Comparison of ENCODE assay signal across 23 cellular contexts in the genomic region with DNA sequence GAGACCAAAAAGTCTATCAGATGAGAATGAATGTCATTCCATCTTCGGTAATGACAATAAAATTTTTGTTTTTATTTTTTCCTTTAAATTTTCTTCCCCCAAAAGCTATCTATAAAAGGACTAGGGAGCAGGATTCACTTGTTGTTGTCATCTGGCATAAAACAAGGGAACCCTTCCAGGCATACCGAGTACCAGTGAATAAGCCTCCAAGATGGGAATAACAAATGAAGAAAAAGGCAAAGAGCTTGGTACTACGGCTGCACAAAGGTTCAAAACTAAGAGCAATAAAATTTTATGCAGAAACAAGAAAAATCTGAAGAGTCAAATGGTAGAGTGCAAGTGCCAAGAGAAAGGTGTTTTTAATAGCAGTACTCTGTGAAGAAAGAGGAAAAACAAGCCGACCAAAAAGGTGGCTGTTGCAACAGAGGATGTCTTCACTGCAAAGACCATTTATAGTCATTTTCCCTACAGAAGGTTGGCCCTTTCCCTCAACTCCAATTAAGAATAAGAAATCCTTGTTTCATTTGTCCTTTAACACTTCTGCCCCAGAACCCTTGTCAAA. TPM values are rescaled to one million over a fixed set of nuclear protein-coding genes. Genes with fewer than 3 reads are reported as not detected.
A peak's percentile ranks its signal among the peaks of the same experiment; 100 is the strongest.
DNase-seq lines count a peak whose midpoint lies in the region; ATAC-seq and TF ChIP-seq lines count a peak whose summit lies in the region.
"Had no signal": no experiment of that assay in that cellular context is flagged by ENCODE, and none has a peak within 500 bp of the region (broad histone marks: within the 10 kb centered on the region; RNA-seq: fewer than 3 reads in every experiment).

No MANE protein-coding gene starts in this region.

- peak; percentile 16 to 59 for ATAC-seq in right cardiac atrium
- peak; percentile 52 for ATAC-seq in aorta (ENCODE audit: low FRiP score)
- ATAC-seq: effector memory CD8-positive, alpha-beta T cell; lower lobe of right lung had no signal

- DNase-seq in right cardiac atrium, result no peak
- DNase-seq in cardiac septum (ENCODE audit: low spot score), result no peak
- DNase-seq in MCF 10A (ENCODE audit: unreplicated experiment), result peak; percentile 44
- peak; percentile 28 for DNase-seq in fibroblast of villous mesenchyme (ENCODE audit: low read depth)
- no peak for DNase-seq in aorta
- no peak for DNase-seq in NCI-H2029 treated with DMSO at 0.1 percent for 48 hours (lab: John Stamatoyannopoulos, UW)
- no peak for DNase-seq in KG1 (lab: John Stamatoyannopoulos, UW)
- DNase-seq in colonic mucosa, result no peak
- DNase-seq: ACHN; activated effector memory CD4-positive, alpha-beta T cell treated with Interleukin-2 at 50 U/mL for 16 hours; effector memory CD8-positive, alpha-beta T cell; EL; IMR-90; lower lobe of right lung; MM.1S; NCI-H1694 treated with DMSO at 0.1 percent for 48 hours; NCI-H2227 treated with DMSO at 0.1 percent for 48 hours; ovary; right lobe of liver; stimulated activated CD4-positive, alpha-beta T cell treated with anti-CD3 and anti-CD28 coated beads, Interleukin-15, amount 100 ng/mL, for 24 hours; WERI-Rb-1 had no signal

- no peaks in the 10 kb centered on the region for H3K27me3 Mint-ChIP-seq in MCF 10A (ENCODE audit: insufficient read depth, unreplicated experiment)
- H3K27me3 Mint-ChIP-seq: effector memory CD8-positive, alpha-beta T cell had no signal

- H3K9me3 Mint-ChIP-seq in MCF 10A (ENCODE audit: unreplicated experiment), result no peaks in the 10 kb centered on the region
- H3K9me3 Mint-ChIP-seq: effector memory CD8-positive, alpha-beta T cell had no signal

- no peak overlapping the region for H3K4me3 Mint-ChIP-seq in MCF 10A (ENCODE audit: unreplicated experiment)
- H3K4me3 Mint-ChIP-seq: effector memory CD8-positive, alpha-beta T cell had no signal

- CTCF ChIA-PET in MCF 10A (lab: Yijun Ruan, JAX), result interaction anchor here (0.6 to 1.0 kb wide), 3 partner anchors 14 to 152 kb away, joined by 3 to 5 read pairs (median 3); no protein-coding TSS in a partner anchor

- H3K27me3 ChIP-seq in right cardiac atrium (ENCODE audit: control insufficient read depth, insufficient read depth) (no peaks in the 10 kb centered on the region), aorta (ENCODE audit: control insufficient read depth in 1 of 2, insufficient read depth in 2 of 2, low read length in 1 of 2) (no peaks in the 10 kb centered on the region), colonic mucosa (no peaks in the 10 kb centered on the region)
- H3K27me3 ChIP-seq: ovary, right lobe of liver, SJSA1 had no signal

- H3K9ac ChIP-seq in colonic mucosa (ENCODE audit: low read depth in 2 of 2, low read length in 2 of 2), result no peak overlapping the region

- H3K27ac Mint-ChIP-seq in MCF 10A (ENCODE audit: low read depth, unreplicated experiment), result peak overlapping the region; percentile 37

- intact Hi-C loops in right cardiac atrium (cut with DNase I), result no loop called here
- intact Hi-C loops in cardiac septum (cut with DNase I), result no loop called here
- intact Hi-C loops in MCF 10A (cut with micrococcal nuclease), result no loop called here
- intact Hi-C loops in aorta (cut with DNase I), result no loop called here
- intact Hi-C loops in colonic mucosa (cut with DNase I), result no loop called here

- WGBS in right cardiac atrium, result 54% methylated on average over 4 of the region's 4 CpGs
- WGBS in aorta, 2 donors, result 15 to 20% methylated on average over 4 of the region's 4 CpGs

- H3K4me1 Mint-ChIP-seq in MCF 10A (ENCODE audit: insufficient read depth, unreplicated experiment), result peaks cover 21% of the 10 kb centered on the region

- H3K36me3 ChIP-seq in aorta (ENCODE audit: control insufficient read depth in 1 of 2, insufficient read depth in 2 of 2, low read length in 1 of 2), result no peaks in the 10 kb centered on the region
- H3K36me3 ChIP-seq in colonic mucosa, result no peaks in the 10 kb centered on the region
- H3K36me3 ChIP-seq: lower lobe of right lung, ovary, right lobe of liver, SJSA1, WERI-Rb-1 had no signal

- H3K4me1 ChIP-seq in right cardiac atrium (ENCODE audit: control insufficient read depth, insufficient read depth, low read length), result no peaks in the 10 kb centered on the region
- H3K4me1 ChIP-seq in aorta (ENCODE audit: control insufficient read depth in 1 of 2, insufficient read depth in 2 of 2, low read length in 2 of 2), result peaks cover 0 to 2% of the 10 kb centered on the region in 2 donors
- no peaks in the 10 kb centered on the region for H3K4me1 ChIP-seq in colonic mucosa
- H3K4me1 ChIP-seq: SJSA1 had no signal

- H3K36me3 Mint-ChIP-seq in MCF 10A (ENCODE audit: insufficient read depth, unreplicated experiment), result no peaks in the 10 kb centered on the region

- H3K4me3 ChIP-seq in right cardiac atrium (ENCODE audit: low read length) (no peak overlapping the region), fibroblast of villous mesenchyme (ENCODE audit: low read depth, low read length) (no peak overlapping the region), aorta (ENCODE audit: low read length in 2 of 2) (peak overlapping the region in 1 of 2 donors; percentile 10), colonic mucosa (no peak overlapping the region)
- H3K4me3 ChIP-seq: lower lobe of right lung, ovary, right lobe of liver, SJSA1 had no signal

- TF ChIP-seq CTCF in MCF 10A (IDR thresholded peaks at IDR 0.05; ENCODE audit: unreplicated experiment) (no peak), fibroblast of villous mesenchyme (IDR thresholded peaks at IDR 0.05; ENCODE audit: insufficient read depth, low read depth, low read length) (no peak), colonic mucosa (IDR thresholded peaks at IDR 0.05) (no peak)

- POLR2A ChIA-PET in MCF 10A (lab: Yijun Ruan, JAX), result interaction anchor here (0.6 to 2.6 kb wide), 7 partner anchors 11 to 254 kb away, joined by 3 to 23 read pairs (median 6); partner anchors contain the start of gene PPP3CA

- BruUV-seq in MCF 10A (replicated peaks; lab: Mats Ljungman, UMichigan), result no TSS peak

- H3K9me3 ChIP-seq in right cardiac atrium (ENCODE audit: control insufficient read depth, low read length) (no peaks in the 10 kb centered on the region), aorta (ENCODE audit: control insufficient read depth, low read length) (no peaks in the 10 kb centered on the region), colonic mucosa (no peaks in the 10 kb centered on the region)
- H3K9me3 ChIP-seq: lower lobe of right lung, ovary, right lobe of liver, SJSA1 had no signal

- no peak overlapping the region for H3K27ac ChIP-seq in right cardiac atrium (ENCODE audit: low read length)
- H3K27ac ChIP-seq in aorta (ENCODE audit: low read depth in 1 of 2, low read length in 2 of 2), result peak overlapping the region in 1 of 2 donors; percentile 14
- no peak overlapping the region for H3K27ac ChIP-seq in colonic mucosa
- H3K27ac ChIP-seq: HL-60, lower lobe of right lung, ovary, right lobe of liver, SJSA1, WERI-Rb-1 had no signal

RNA-seq across cellular contexts. Expression of gene PPP3CA, which starts 25.8 kb away (rescaled TPM):
- 10 to 100 TPM; 16.9 to 27.2 (median 20.1) TPM for total RNA-seq in right cardiac atrium
- 8.3 TPM for polyA plus RNA-seq in right cardiac atrium
- total RNA-seq in cardiac septum, result 15.2 TPM
- total RNA-seq in MCF 10A (2022), result 53.7 and 73.0 TPM in 2 replicates
- total RNA-seq in fibroblast of villous mesenchyme, result 47.9 and 54.8 TPM in 2 replicates
- total RNA-seq in aorta, result 10 to 100 TPM; 37.3 to 56.4 TPM
- 10 to 100 TPM in 1 of 2 donors, 1 to 10 TPM in 1; 6.8 to 12.1 TPM for polyA plus RNA-seq in aorta
- total RNA-seq in colonic mucosa, result 10 to 100 TPM; 34.5 to 43.9 TPM

Comparison
In these comparisons a context has a peak if more than half of its experiments do, and no peak if none do; other contexts are left out.
1. DNase-seq: peak in MCF 10A (single experiment) and fibroblast of villous mesenchyme (single experiment); none in right cardiac atrium (0 of 3), cardiac septum (single experiment), aorta (0 of 2), NCI-H2029 treated with DMSO at 0.1 percent for 48 hours (single experiment), KG1 (single experiment) and colonic mucosa (single experiment).